In genomic region chr19:45074744-45075143, GRCh38 we compare ENCODE assay signal across 8 cellular contexts. TPM values are rescaled to one million over a fixed set of nuclear protein-coding genes. Genes with fewer than 3 reads are reported as not detected.
DNase-seq lines count a peak whose midpoint lies in the region; ATAC-seq and TF ChIP-seq lines count a peak whose summit lies in the region.

No MANE protein-coding gene starts in this region.

- H3K4me3 ChIP-seq in iPS DF 6.9 (ENCODE audit: low read length) (peak overlapping the region; percentile 33; the same call in 1 of the 2 replicates), BE2C (ENCODE audit: low read depth, low read length) (no peak overlapping the region)

- H3K27me3 ChIP-seq in iPS DF 6.9 (ENCODE audit: control insufficient read depth, insufficient read depth, low read length): no peaks in the 10 kb centered on the region
- no peaks in the 10 kb centered on the region for H3K27me3 ChIP-seq in BE2C

- no peak for TF ChIP-seq CTCF in VCaP (conservative IDR thresholded peaks at IDR 0.05)
- no peak for TF ChIP-seq CTCF in BE2C (IDR thresholded peaks at IDR 0.05; ENCODE audit: low read depth, low read length)

- WGBS in iPS DF 6.9 (ENCODE audit: insufficient coverage, insufficient read length): no CpG with 5 or more reads among the region's 7 CpGs

- H3K9me3 ChIP-seq in iPS DF 6.9 (ENCODE audit: control insufficient read depth, insufficient read depth, low read length) (no peaks in the 10 kb centered on the region), BE2C (no peaks in the 10 kb centered on the region)

- no peaks in the 10 kb centered on the region for H3K9me3 Mint-ChIP-seq in T-helper 2 cell treated with Interferon-gamma antibody and Interleukin-4, amounts not matched to agents 5 μg/mL and 100 μg/mL, for 36 hours
- H3K9me3 Mint-ChIP-seq in stimulated activated naive CD8-positive, alpha-beta T cell treated with anti-CD3 and anti-CD28 coated beads, Interleukin-15, amount 100 ng/mL, for 72 hours: no peaks in the 10 kb centered on the region

- peaks cover 19% of the 10 kb centered on the region for H3K36me3 Mint-ChIP-seq in T-helper 2 cell treated with Interferon-gamma antibody and Interleukin-4, amounts not matched to agents 5 μg/mL and 100 μg/mL, for 36 hours (ENCODE audit: low read depth)

- no peaks in the 10 kb centered on the region for H3K27me3 Mint-ChIP-seq in T-helper 2 cell treated with Interferon-gamma antibody and Interleukin-4, amounts not matched to agents 5 μg/mL and 100 μg/mL, for 36 hours (ENCODE audit: low read depth)
- H3K27me3 Mint-ChIP-seq in stimulated activated naive CD8-positive, alpha-beta T cell treated with anti-CD3 and anti-CD28 coated beads, Interleukin-15, amount 100 ng/mL, for 72 hours: no peaks in the 10 kb centered on the region

- H3K4me1 ChIP-seq in iPS DF 6.9 (ENCODE audit: control insufficient read depth, insufficient read depth, low read length): peaks cover 2% of the 10 kb centered on the region; the same call in 1 of the 2 replicates
- H3K4me1 ChIP-seq in BE2C: peaks cover 7% of the 10 kb centered on the region

- H3K4me3 Mint-ChIP-seq in T-helper 2 cell treated with Interferon-gamma antibody and Interleukin-4, amounts not matched to agents 5 μg/mL and 100 μg/mL, for 36 hours: peak overlapping the region; percentile 54
- peak overlapping the region; percentile 60 to 91 for H3K4me3 Mint-ChIP-seq in stimulated activated naive CD8-positive, alpha-beta T cell treated with anti-CD3 and anti-CD28 coated beads, Interleukin-15, amount 100 ng/mL, for 72 hours

- no peak for ATAC-seq in stimulated activated naive CD8-positive, alpha-beta T cell treated with anti-CD3 and anti-CD28 coated beads, Interleukin-15, amount 100 ng/mL, for 72 hours
- ATAC-seq in HG02623 (IDR thresholded peaks at IDR 0.05; ENCODE audit: unreplicated experiment): no peak

- H3K4me1 Mint-ChIP-seq in T-helper 2 cell treated with Interferon-gamma antibody and Interleukin-4, amounts not matched to agents 5 μg/mL and 100 μg/mL, for 36 hours (ENCODE audit: low read depth): peaks cover 21% of the 10 kb centered on the region
- peaks cover 50% of the 10 kb centered on the region for H3K4me1 Mint-ChIP-seq in stimulated activated naive CD8-positive, alpha-beta T cell treated with anti-CD3 and anti-CD28 coated beads, Interleukin-15, amount 100 ng/mL, for 72 hours

- H3K36me3 ChIP-seq in iPS DF 6.9 (ENCODE audit: control insufficient read depth, insufficient read depth, low read length) (peaks cover 25% of the 10 kb centered on the region), BE2C (peaks cover 28% of the 10 kb centered on the region)

- H3K27ac ChIP-seq in VCaP (0 out of 2 replicates have a peak overlapping the region, but pooled peaks have one; percentile 91), iPS DF 6.9 (ENCODE audit: low read length) (no peak overlapping the region)

- H3K27ac Mint-ChIP-seq in T-helper 2 cell treated with Interferon-gamma antibody and Interleukin-4, amounts not matched to agents 5 μg/mL and 100 μg/mL, for 36 hours: peak overlapping the region; percentile 75
- no peak overlapping the region for H3K27ac Mint-ChIP-seq in stimulated activated naive CD8-positive, alpha-beta T cell treated with anti-CD3 and anti-CD28 coated beads, Interleukin-15, amount 100 ng/mL, for 72 hours

- DNase-seq in T-helper 2 cell treated with Interferon-gamma antibody and Interleukin-4, amounts not matched to agents 5 μg/mL and 100 μg/mL, for 36 hours (ENCODE audit: low spot score): no peak
- DNase-seq in T-helper 2 cell (no peak), iPS DF 6.9 (ENCODE audit: low read depth, low spot score) (no peak), BE2C (no peak), RPMI8226 (no peak)
- DNase-seq in stimulated activated naive CD8-positive, alpha-beta T cell treated with anti-CD3 and anti-CD28 coated beads, Interleukin-15, amount 100 ng/mL, for 72 hours: no peak

RNA-seq across cellular contexts. Expression of gene ZNF296, which starts 1.5 kb away (rescaled TPM):
- polyA plus RNA-seq in BE2C (2012; ENCODE audit: insufficient read depth, insufficient read length, low read depth): 4.9 TPM

RNA-seq across cellular contexts. Expression of gene GEMIN7, which starts 4.3 kb away (rescaled TPM):
- polyA plus RNA-seq in BE2C (2012; ENCODE audit: insufficient read depth, insufficient read length, low read depth): 67.8 TPM

RNA-seq across cellular contexts. Expression of gene PPP1R37, which starts 18.2 kb away (rescaled TPM):
- polyA plus RNA-seq in BE2C (2012; ENCODE audit: insufficient read depth, insufficient read length, low read depth): 59.0 TPM

RNA-seq across cellular contexts. Expression of gene CLASRP, which starts 35.9 kb away (rescaled TPM):
- polyA plus RNA-seq in BE2C (2012; ENCODE audit: insufficient read depth, insufficient read length, low read depth): 134 TPM
